Comparison of ENCODE assay signal across 1 cellular context in the genomic region with DNA sequence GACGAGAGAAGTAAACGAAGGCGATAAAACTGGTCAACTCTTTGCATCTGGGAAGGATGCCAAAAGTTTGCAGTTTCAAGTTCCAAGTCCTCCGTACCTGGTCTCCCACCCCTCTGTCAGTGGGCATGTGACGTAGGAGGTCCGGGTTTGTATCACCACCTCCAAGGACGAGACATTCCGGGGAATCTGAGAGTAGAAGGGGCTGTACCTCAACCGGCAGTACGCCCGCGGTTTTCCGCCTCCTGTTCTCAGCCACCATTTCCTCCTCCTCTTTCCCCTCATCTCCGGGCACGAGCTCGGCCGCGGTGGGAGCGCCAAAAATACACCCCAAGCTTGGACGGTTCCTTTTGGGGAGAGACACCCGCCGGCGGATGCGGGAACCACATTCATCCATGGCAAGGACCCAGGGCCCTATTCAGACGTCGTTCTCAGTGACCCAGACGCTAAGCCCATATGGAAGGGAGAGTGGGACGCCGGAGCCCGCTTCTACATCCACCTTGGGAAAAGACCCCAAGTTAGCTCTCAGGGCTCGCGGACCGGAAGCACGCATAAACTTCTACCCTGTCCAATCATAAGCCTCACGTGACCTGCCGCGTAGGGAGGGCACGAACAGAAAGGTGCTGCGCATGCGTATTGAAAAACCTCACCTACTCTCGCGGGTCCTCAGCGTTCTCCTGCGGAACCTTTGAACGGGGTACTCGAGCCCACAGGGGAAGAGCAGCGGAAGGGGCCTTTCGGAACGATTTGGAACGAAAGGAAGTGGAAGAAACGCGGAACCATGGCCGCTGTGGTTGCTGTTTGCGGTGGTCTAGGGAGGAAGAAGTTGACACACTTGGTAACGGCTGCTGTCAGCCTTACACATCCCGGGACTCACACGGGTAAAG.
TF ChIP-seq lines count a peak whose summit lies in the region.

Gene HELQ, minus strand, starts transcription at position 524 of the 884 bp plus-strand sequence. Its CDS starts 130 bp downstream, at position 394.
Gene MRPS18C, plus strand, starts transcription at position 759 of the 884 bp plus-strand sequence. Its CDS starts 20 bp downstream, at position 779.

TF ChIP-seq in K562, 482 proteins besides CTCF, POLR2A, EP300 and RAD21 (continues in another document):
- TF ChIP-seq, protein P1, sequence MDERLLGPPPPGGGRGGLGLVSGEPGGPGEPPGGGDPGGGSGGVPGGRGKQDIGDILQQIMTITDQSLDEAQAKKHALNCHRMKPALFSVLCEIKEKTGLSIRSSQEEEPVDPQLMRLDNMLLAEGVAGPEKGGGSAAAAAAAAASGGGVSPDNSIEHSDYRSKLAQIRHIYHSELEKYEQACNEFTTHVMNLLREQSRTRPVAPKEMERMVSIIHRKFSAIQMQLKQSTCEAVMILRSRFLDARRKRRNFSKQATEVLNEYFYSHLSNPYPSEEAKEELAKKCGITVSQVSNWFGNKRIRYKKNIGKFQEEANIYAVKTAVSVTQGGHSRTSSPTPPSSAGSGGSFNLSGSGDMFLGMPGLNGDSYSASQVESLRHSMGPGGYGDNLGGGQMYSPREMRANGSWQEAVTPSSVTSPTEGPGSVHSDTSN (CRISPR knock-in tag; IDR thresholded peaks at IDR 0.05; ENCODE audit: low read depth) = no peak
- TF ChIP-seq, protein P1 (tag; conservative IDR thresholded peaks at IDR 0.05; ENCODE audit: low read depth) = no peak
- TF ChIP-seq ZNF41 (CRISPR knock-in tag; conservative IDR thresholded peaks at IDR 0.05) (0 out of 2 replicates have a peak, but pooled peaks have one; percentile 30), MLX (CRISPR knock-in tag; conservative IDR thresholded peaks at IDR 0.05) (no peak), NR2C2 (CRISPR knock-in tag; IDR thresholded peaks at IDR 0.05) (no peak), NR2C2 (tag; IDR thresholded peaks at IDR 0.05) (peak; percentile 77), ZNF318 (IDR thresholded peaks at IDR 0.05; ENCODE audit: borderline replicate concordance in 1 of 2, low read depth in 1 of 2) (no peak; a peak in 1 of 4 replicates), ARNT (IDR thresholded peaks at IDR 0.05) (peak; percentile 71 to 76; a peak in 3 of 4 replicates), ZKSCAN1 (IDR thresholded peaks at IDR 0.05; ENCODE audit: low read depth, low read length) (peak; percentile 63; the same call in 1 of the 2 replicates), NRF1 (conservative IDR thresholded peaks at IDR 0.05 in 1 of 2, IDR thresholded peaks at IDR 0.05 in 1 of 2) (peak; percentile 98 to 99), RCOR1 (IDR thresholded peaks at IDR 0.05; ENCODE audit: borderline replicate concordance in 1 of 2, low read depth in 2 of 2, low read length in 2 of 2) (peak in 1 of 2 experiments; percentile 83; a peak in 2 of 4 replicates), ZBTB5 (IDR thresholded peaks at IDR 0.05) (no peak), CHAMP1 (IDR thresholded peaks at IDR 0.05) (peak; percentile 92), ETV5 (CRISPR knock-in tag; IDR thresholded peaks at IDR 0.05; ENCODE audit: low read depth) (peak; percentile 93), CBFA2T3 (IDR thresholded peaks at IDR 0.05) (peak; percentile 14; the same call in 1 of the 2 replicates)
- TF ChIP-seq, protein P2, sequence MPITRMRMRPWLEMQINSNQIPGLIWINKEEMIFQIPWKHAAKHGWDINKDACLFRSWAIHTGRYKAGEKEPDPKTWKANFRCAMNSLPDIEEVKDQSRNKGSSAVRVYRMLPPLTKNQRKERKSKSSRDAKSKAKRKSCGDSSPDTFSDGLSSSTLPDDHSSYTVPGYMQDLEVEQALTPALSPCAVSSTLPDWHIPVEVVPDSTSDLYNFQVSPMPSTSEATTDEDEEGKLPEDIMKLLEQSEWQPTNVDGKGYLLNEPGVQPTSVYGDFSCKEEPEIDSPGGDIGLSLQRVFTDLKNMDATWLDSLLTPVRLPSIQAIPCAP (CRISPR knock-in tag; IDR thresholded peaks at IDR 0.05; ENCODE audit: borderline replicate concordance) = 0 out of 2 replicates have a peak, but pooled peaks have one; percentile 56
- TF ChIP-seq, protein P3, sequence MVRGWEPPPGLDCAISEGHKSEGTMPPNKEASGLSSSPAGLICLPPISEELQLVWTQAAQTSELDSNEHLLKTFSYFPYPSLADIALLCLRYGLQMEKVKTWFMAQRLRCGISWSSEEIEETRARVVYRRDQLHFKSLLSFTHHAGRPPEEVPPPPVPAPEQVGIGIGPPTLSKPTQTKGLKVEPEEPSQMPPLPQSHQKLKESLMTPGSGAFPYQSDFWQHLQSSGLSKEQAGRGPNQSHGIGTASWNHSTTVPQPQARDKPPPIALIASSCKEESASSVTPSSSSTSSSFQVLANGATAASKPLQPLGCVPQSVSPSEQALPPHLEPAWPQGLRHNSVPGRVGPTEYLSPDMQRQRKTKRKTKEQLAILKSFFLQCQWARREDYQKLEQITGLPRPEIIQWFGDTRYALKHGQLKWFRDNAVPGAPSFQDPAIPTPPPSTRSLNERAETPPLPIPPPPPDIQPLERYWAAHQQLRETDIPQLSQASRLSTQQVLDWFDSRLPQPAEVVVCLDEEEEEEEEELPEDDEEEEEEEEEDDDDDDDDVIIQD (CRISPR knock-in tag; IDR thresholded peaks at IDR 0.05) = no peak
- TF ChIP-seq, protein P4, sequence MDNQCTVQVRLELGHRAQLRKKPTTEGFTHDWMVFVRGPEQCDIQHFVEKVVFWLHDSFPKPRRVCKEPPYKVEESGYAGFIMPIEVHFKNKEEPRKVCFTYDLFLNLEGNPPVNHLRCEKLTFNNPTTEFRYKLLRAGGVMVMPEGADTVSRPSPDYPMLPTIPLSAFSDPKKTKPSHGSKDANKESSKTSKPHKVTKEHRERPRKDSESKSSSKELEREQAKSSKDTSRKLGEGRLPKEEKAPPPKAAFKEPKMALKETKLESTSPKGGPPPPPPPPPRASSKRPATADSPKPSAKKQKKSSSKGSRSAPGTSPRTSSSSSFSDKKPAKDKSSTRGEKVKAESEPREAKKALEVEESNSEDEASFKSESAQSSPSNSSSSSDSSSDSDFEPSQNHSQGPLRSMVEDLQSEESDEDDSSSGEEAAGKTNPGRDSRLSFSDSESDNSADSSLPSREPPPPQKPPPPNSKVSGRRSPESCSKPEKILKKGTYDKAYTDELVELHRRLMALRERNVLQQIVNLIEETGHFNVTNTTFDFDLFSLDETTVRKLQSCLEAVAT (IDR thresholded peaks at IDR 0.05) = 0 out of 4 replicates have a peak, but pooled peaks of 1 of the 2 experiments have one; percentile 52
